ENCODE assay signal across 13 cellular contexts in genomic region chr6:82408952-82409421, GRCh38. TPM values are rescaled to one million over a fixed set of nuclear protein-coding genes. Genes with fewer than 3 reads are reported as not detected.
DNase-seq lines count a peak whose midpoint lies in the region; ATAC-seq and TF ChIP-seq lines count a peak whose summit lies in the region.
"Had no signal": no experiment of that assay in that cellular context is flagged by ENCODE, and none has a peak within 500 bp of the region (broad histone marks: within the 10 kb centered on the region; RNA-seq: fewer than 3 reads in every experiment).

No MANE protein-coding gene starts in this region.

- no peak for TF ChIP-seq EP300 in tibial nerve (IDR thresholded peaks at IDR 0.05)

- H3K36me3 ChIP-seq in tibial nerve: no peaks in the 10 kb centered on the region
- H3K36me3 ChIP-seq: spleen had no signal

- H3K27me3 ChIP-seq in tibial nerve: no peaks in the 10 kb centered on the region
- H3K27me3 ChIP-seq: spleen had no signal

- DNase-seq in AG09309 (ENCODE audit: low read depth) (peak; percentile 53), HS-27A (ENCODE audit: low read depth) (peak; percentile 41), dedifferentiated amniotic fluid mesenchymal stem cell (ENCODE audit: extremely low spot score) (peak; percentile 50), midbrain (lab: John Stamatoyannopoulos, UW) (no peak), occipital lobe (lab: John Stamatoyannopoulos, UW) (no peak), tibial nerve (ENCODE audit: low spot score in 2 of 2) (no peak), NCI-H187 (lab: John Stamatoyannopoulos, UW) (no peak)
- DNase-seq: activated T-cell treated with anti-CD3 and anti-CD28 coated beads, Interleukin-2, amount 50 U/mL, for 72 hours; cortex of kidney; NCI-H774; spleen; stimulated activated naive CD8-positive, alpha-beta T cell treated with anti-CD3 and anti-CD28 coated beads, Interleukin-15, Interleukin-2, amounts not matched to agents 100 U/mL and 50 U/mL, for 24 hours had no signal

- TF ChIP-seq CTCF in AG09309 (IDR thresholded peaks at IDR 0.05; ENCODE audit: control insufficient read depth, insufficient read depth, low read depth, low read length, missing control alignments) (no peak), tibial nerve (IDR thresholded peaks at IDR 0.05) (no peak)

- H3K4me1 ChIP-seq in tibial nerve: no peaks in the 10 kb centered on the region
- H3K4me1 ChIP-seq: spleen had no signal

- H3K4me3 ChIP-seq in AG09309 (ENCODE audit: control insufficient read depth, low read depth, low read length) (no peak overlapping the region), tibial nerve (no peak overlapping the region)
- H3K4me3 ChIP-seq: spleen had no signal

- H3K9me3 ChIP-seq in tibial nerve: no peaks in the 10 kb centered on the region
- H3K9me3 ChIP-seq: spleen had no signal

- TF ChIP-seq POLR2A in tibial nerve (IDR thresholded peaks at IDR 0.05): no peak

- ATAC-seq in GM21526 (IDR thresholded peaks at IDR 0.05; ENCODE audit: low FRiP score, unreplicated experiment): peak; percentile 54
- ATAC-seq: stimulated activated naive CD8-positive, alpha-beta T cell treated with anti-CD3 and anti-CD28 coated beads, Interleukin-15, Interleukin-2, amounts not matched to agents 100 U/mL and 50 U/mL, for 24 hours had no signal

- 89 to 92% methylated on average over 2 of the region's 2 CpGs for WGBS in tibial nerve, 2 donors

- no peak overlapping the region for H3K27ac ChIP-seq in tibial nerve
- H3K27ac ChIP-seq: spleen had no signal

RNA-seq across cellular contexts. Expression of gene TPBG, which starts 45.4 kb away (rescaled TPM):
- total RNA-seq in occipital lobe: 2.2 TPM
- 10 to 100 TPM; 12.0 to 15.9 (median 12.6) TPM for total RNA-seq in tibial nerve

Comparison
In these comparisons a context has a peak if more than half of its experiments do, and no peak if none do; other contexts are left out.
1. DNase-seq: peak in AG09309 (single experiment), HS-27A (single experiment) and dedifferentiated amniotic fluid mesenchymal stem cell (single experiment); none in midbrain (single experiment), occipital lobe (single experiment), tibial nerve (0 of 2) and NCI-H187 (0 of 2).